16 cellular contexts compared by ENCODE assay signal in the genomic region with DNA sequence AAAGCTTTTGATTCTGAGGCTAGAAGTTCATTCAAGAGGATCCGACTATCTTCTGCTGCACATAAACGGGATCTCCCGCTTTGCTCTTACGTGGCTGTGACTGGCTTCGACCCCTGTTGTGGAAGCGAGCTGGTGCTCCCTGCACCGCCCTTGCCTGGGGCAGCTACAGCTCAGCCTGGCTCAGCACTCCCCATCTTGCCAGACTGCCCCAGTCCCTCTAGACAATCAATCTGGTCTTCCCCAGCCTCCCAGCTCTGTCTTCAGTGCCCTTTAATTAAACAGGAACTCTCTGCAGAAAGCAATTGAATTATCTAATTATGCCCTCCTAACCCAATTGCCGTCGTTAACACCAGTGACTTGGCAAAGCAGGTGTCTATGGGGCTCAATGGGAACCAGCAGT.
"Had no signal": no experiment of that assay in that cellular context is flagged by ENCODE, and none has a peak within 500 bp of the region (broad histone marks: within the 10 kb centered on the region; RNA-seq: fewer than 3 reads in every experiment).

No MANE protein-coding gene starts in this region.

- H3K4me3 ChIP-seq: esophagus squamous epithelium, left lung, suprapubic skin had no signal

- H3K9ac ChIP-seq: parathyroid adenoma had no signal

- H3K79me2 ChIP-seq: parathyroid adenoma had no signal

- H2AFZ ChIP-seq: parathyroid adenoma had no signal

- H3K9me3 Mint-ChIP-seq: activated T-cell treated with anti-CD3 and anti-CD28 coated beads, Interleukin-2, amount 50 U/mL, for 24 hours; memory B cell; nephron progenitor cell; type B pancreatic cell had no signal

- H3K27ac ChIP-seq: esophagus squamous epithelium, left lung, parathyroid adenoma, suprapubic skin had no signal

- DNase-seq: activated CD4-positive, alpha-beta T cell treated with anti-CD3 and anti-CD28 coated beads, Interleukin-2, amount 50 U/mL, for 1 hour; activated CD4-positive, CD25-positive, alpha-beta regulatory T cell; activated effector memory CD4-positive, alpha-beta T cell treated with anti-CD3 and anti-CD28 coated beads, Interleukin-2, amount 50 U/mL, for 16 hours; activated T-cell treated with anti-CD3 and anti-CD28 coated beads, Interleukin-2, amount 50 U/mL, for 24 hours; esophagus squamous epithelium; foreskin fibroblast; head of caudate nucleus; left lung; nephron progenitor cell; stimulated activated CD4-positive, alpha-beta T cell treated with anti-CD3 and anti-CD28 coated beads, Interleukin-2, amount 100 ng/mL, for 48 hours; stimulated activated CD8-positive, alpha-beta memory T cell treated with anti-CD3 and anti-CD28 coated beads, Interleukin-4, amount 100 ng/mL, for 48 hours; stimulated activated naive CD8-positive, alpha-beta T cell treated with anti-CD3 and anti-CD28 coated beads, Interleukin-15, Interleukin-2, amounts not matched to agents 100 U/mL and 50 U/mL, for 24 hours had no signal

- H3K36me3 Mint-ChIP-seq: memory B cell, type B pancreatic cell had no signal

- H3K27ac Mint-ChIP-seq: activated T-cell treated with anti-CD3 and anti-CD28 coated beads, Interleukin-2, amount 50 U/mL, for 24 hours; memory B cell; nephron progenitor cell; type B pancreatic cell had no signal

- H3K4me1 ChIP-seq: parathyroid adenoma had no signal

- H3K4me3 Mint-ChIP-seq: activated T-cell treated with anti-CD3 and anti-CD28 coated beads, Interleukin-2, amount 50 U/mL, for 24 hours; memory B cell; type B pancreatic cell had no signal

- H3K9me3 ChIP-seq: esophagus squamous epithelium, left lung, suprapubic skin had no signal

- H3K36me3 ChIP-seq: esophagus squamous epithelium, left lung, suprapubic skin had no signal

- ATAC-seq: stimulated activated naive CD8-positive, alpha-beta T cell treated with anti-CD3 and anti-CD28 coated beads, Interleukin-15, Interleukin-2, amounts not matched to agents 100 U/mL and 50 U/mL, for 24 hours had no signal
